ENCODE assay signal across 8 cellular contexts in genomic region chr12:104455594-104456416, GRCh38. TPM values are rescaled to one million over a fixed set of nuclear protein-coding genes. Genes with fewer than 3 reads are reported as not detected.
A peak's percentile ranks its signal among the peaks of the same experiment; 100 is the strongest.
DNase-seq lines count a peak whose midpoint lies in the region; ATAC-seq and TF ChIP-seq lines count a peak whose summit lies in the region.

No MANE protein-coding gene starts in this region.

- ATAC-seq in left lung (no peak), GM21825 (IDR thresholded peaks at IDR 0.05; ENCODE audit: unreplicated experiment) (no peak)

- peaks cover 0 to 2% of the 10 kb centered on the region in 2 donors for H3K9me3 ChIP-seq in left lung
- no peaks in the 10 kb centered on the region for H3K9me3 ChIP-seq in testis

- H3K27ac ChIP-seq in angular gyrus (ENCODE audit: low read depth, low read length) (peak overlapping the region; percentile 74), left lung (peak overlapping the region; percentile 83 to 90), testis (peak overlapping the region in 1 of 2 donors; percentile 88)

- peaks cover 0 to 33% of the 10 kb centered on the region in 2 donors for H3K4me1 ChIP-seq in left lung
- peaks cover 5% of the 10 kb centered on the region for H3K4me1 ChIP-seq in testis

- peaks cover 2% of the 10 kb centered on the region for H3K27me3 Mint-ChIP-seq in activated CD4-positive, alpha-beta T cell treated with anti-CD3 and anti-CD28 coated beads, Interleukin-2, amount 10 ng/mL, durations not matched to agents 7 days and 5 days

- H3K36me3 ChIP-seq in left lung (no peaks in the 10 kb centered on the region), testis (ENCODE audit: low read depth, missing control alignments) (no peaks in the 10 kb centered on the region)

- TF ChIP-seq POLR2A in testis (IDR thresholded peaks at IDR 0.05): no peak

- POLR2A ChIA-PET in activated CD4-positive, alpha-beta T cell treated with anti-CD3 and anti-CD28 coated beads, Interleukin-2, amount 10 ng/mL, durations not matched to agents 7 days and 5 days (lab: Charles Lee): interaction anchor here (0.6 kb wide), 1 partner anchor 39 kb away, joined by 3 read pairs; no protein-coding TSS in a partner anchor

- H3K4me1 Mint-ChIP-seq in activated CD4-positive, alpha-beta T cell treated with anti-CD3 and anti-CD28 coated beads, Interleukin-2, amount 10 ng/mL, durations not matched to agents 7 days and 5 days: peaks cover 26% of the 10 kb centered on the region

- intact Hi-C loops in left lung (cut with DNase I) (no loop called here), testis (cut with DNase I; ENCODE audit: low total_unique reads) (no loop called here)

- H3K27me3 ChIP-seq in left lung (no peaks in the 10 kb centered on the region), testis (no peaks in the 10 kb centered on the region)

- peaks cover 4% of the 10 kb centered on the region for H3K9me3 Mint-ChIP-seq in activated CD4-positive, alpha-beta T cell treated with anti-CD3 and anti-CD28 coated beads, Interleukin-2, amount 10 ng/mL, durations not matched to agents 7 days and 5 days

- 29% methylated on average over 8 of the region's 8 CpGs for WGBS in testis, 2 donors

- no peak for TF ChIP-seq CTCF in left lung (IDR thresholded peaks at IDR 0.05)
- TF ChIP-seq CTCF in testis (IDR thresholded peaks at IDR 0.05): no peak

- H3K4me3 ChIP-seq in left lung (peak overlapping the region; percentile 83 to 100), testis (peak overlapping the region; percentile 83 to 92)

- peak overlapping the region; percentile 83 for H3K27ac Mint-ChIP-seq in activated CD4-positive, alpha-beta T cell treated with anti-CD3 and anti-CD28 coated beads, Interleukin-2, amount 10 ng/mL, durations not matched to agents 7 days and 5 days

- CTCF ChIA-PET in activated CD4-positive, alpha-beta T cell treated with anti-CD3 and anti-CD28 coated beads, Interleukin-2, amount 10 ng/mL, durations not matched to agents 7 days and 5 days (lab: Charles Lee): interaction anchor here (1.1 to 1.3 kb wide), 2 partner anchors 12 to 17 kb away, joined by 3 to 4 read pairs; no protein-coding TSS in a partner anchor

- DNase-seq in activated CD4-positive, alpha-beta T cell treated with anti-CD3 and anti-CD28 coated beads, Interleukin-2, amount 10 ng/mL, durations not matched to agents 7 days and 5 days: no peak
- DNase-seq in activated CD4-positive, alpha-beta T cell treated with anti-CD3 and anti-CD28 coated beads for 1 hour: no peak
- DNase-seq in left lung (no peak), testis (no peak), MV-4-11 (lab: John Stamatoyannopoulos, UW) (no peak), HuH-7.5 (ENCODE audit: low spot score) (no peak)

- H3K4me3 Mint-ChIP-seq in activated CD4-positive, alpha-beta T cell treated with anti-CD3 and anti-CD28 coated beads, Interleukin-2, amount 10 ng/mL, durations not matched to agents 7 days and 5 days: peak overlapping the region; percentile 99

- H3K36me3 Mint-ChIP-seq in activated CD4-positive, alpha-beta T cell treated with anti-CD3 and anti-CD28 coated beads, Interleukin-2, amount 10 ng/mL, durations not matched to agents 7 days and 5 days (ENCODE audit: low read depth): peaks cover 22% of the 10 kb centered on the region

RNA-seq across cellular contexts. Expression of gene CHST11, which starts 0.9 kb away (rescaled TPM):
- total RNA-seq in activated CD4-positive, alpha-beta T cell treated with anti-CD3 and anti-CD28 coated beads, Interleukin-2, amount 10 ng/mL, durations not matched to agents 7 days and 5 days: 10 to 100 TPM; 56.4 to 56.6 TPM
- total RNA-seq in left lung (10 to 100 TPM; 39.3 to 56.9 TPM), testis (10 to 100 TPM; 23.9 to 36.9 TPM)
- 5.1 TPM for polyA plus RNA-seq in testis (ENCODE audit: insufficient read depth, low read depth, low replicate concordance)
